Comparison of ENCODE assay signal across 8 cellular contexts in the genomic region with DNA sequence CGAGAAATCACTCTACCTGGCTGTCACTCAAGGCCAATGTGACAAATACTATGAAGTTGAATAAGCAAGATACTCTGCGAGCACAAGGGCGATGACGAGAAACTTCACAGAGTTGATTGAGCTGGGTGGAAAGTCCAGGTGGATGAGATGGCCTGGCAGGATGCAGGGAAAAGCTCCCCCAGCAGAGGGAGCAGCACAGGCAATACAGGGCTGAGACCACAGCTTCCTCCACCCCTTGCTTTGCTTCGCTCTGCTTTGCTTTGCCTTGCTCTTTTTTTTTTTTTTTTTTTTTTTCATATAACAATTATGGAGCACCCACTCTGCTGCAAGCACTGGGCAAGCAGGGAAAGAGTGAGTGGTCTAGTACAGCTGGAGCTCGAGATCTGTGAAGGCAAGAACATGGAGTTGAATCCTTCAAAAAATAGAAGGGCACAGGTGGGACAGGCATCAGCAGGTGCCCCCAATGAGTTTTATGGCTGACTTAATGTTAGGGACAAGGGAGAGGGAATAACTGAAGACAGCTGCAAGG.
DNase-seq lines count a peak whose midpoint lies in the region; ATAC-seq, FAIRE-seq and TF ChIP-seq lines count a peak whose summit lies in the region.

No MANE protein-coding gene starts in this region.

- H3K4me1 Mint-ChIP-seq in CD4-positive, alpha-beta T cell (ENCODE audit: low read depth), result peaks cover 29% of the 10 kb centered on the region
- H3K4me1 Mint-ChIP-seq in activated T-cell treated with anti-CD3 and anti-CD28 coated beads, Interleukin-2, amount 50 U/mL, for 72 hours (ENCODE audit: low read depth), result peaks cover 29% of the 10 kb centered on the region
- H3K4me1 Mint-ChIP-seq in progenitor cell of endocrine pancreas (ENCODE audit: low read depth), result peaks cover 53% of the 10 kb centered on the region

- H3K4me1 ChIP-seq in PC-3 (ENCODE audit: insufficient read depth, low read length), result peaks cover 26% of the 10 kb centered on the region

- H3K79me2 ChIP-seq in PC-3 (ENCODE audit: low read length), result no peaks in the 10 kb centered on the region

- H3K27me3 ChIP-seq in CD4-positive, alpha-beta T cell (ENCODE audit: control insufficient read depth, insufficient read depth, low read length), result no peaks in the 10 kb centered on the region
- H3K27me3 ChIP-seq in PC-3 (ENCODE audit: low read length), result no peaks in the 10 kb centered on the region

- peak overlapping the region; percentile 55 for H3K4me2 ChIP-seq in PC-3 (ENCODE audit: low read length)

- no peaks in the 10 kb centered on the region for H3K36me3 Mint-ChIP-seq in CD4-positive, alpha-beta T cell (ENCODE audit: low read depth)
- H3K36me3 Mint-ChIP-seq in activated T-cell treated with anti-CD3 and anti-CD28 coated beads, Interleukin-2, amount 50 U/mL, for 72 hours (ENCODE audit: insufficient read depth in 2 of 2), result no peaks in the 10 kb centered on the region
- no peaks in the 10 kb centered on the region for H3K36me3 Mint-ChIP-seq in progenitor cell of endocrine pancreas (ENCODE audit: insufficient read depth)

- H2AFZ ChIP-seq in PC-3 (ENCODE audit: low read length), result peak overlapping the region; percentile 12; the same call in 1 of the 2 replicates

- peak overlapping the region; percentile 18 for H3K4me3 Mint-ChIP-seq in CD4-positive, alpha-beta T cell
- peak overlapping the region; percentile 58 to 77 for H3K4me3 Mint-ChIP-seq in activated T-cell treated with anti-CD3 and anti-CD28 coated beads, Interleukin-2, amount 50 U/mL, for 72 hours
- no peak overlapping the region for H3K4me3 Mint-ChIP-seq in progenitor cell of endocrine pancreas (ENCODE audit: low read depth)

- H3K9me3 Mint-ChIP-seq in CD4-positive, alpha-beta T cell, result no peaks in the 10 kb centered on the region
- H3K9me3 Mint-ChIP-seq in activated T-cell treated with anti-CD3 and anti-CD28 coated beads, Interleukin-2, amount 50 U/mL, for 72 hours, result no peaks in the 10 kb centered on the region
- H3K9me3 Mint-ChIP-seq in progenitor cell of endocrine pancreas (ENCODE audit: low read depth), result peaks cover 3% of the 10 kb centered on the region

- H4K20me1 ChIP-seq in PC-3 (ENCODE audit: low read length), result no peaks in the 10 kb centered on the region

- TF ChIP-seq CTCF in CD4-positive, alpha-beta T cell (IDR thresholded peaks at IDR 0.05), result peak; percentile 75
- TF ChIP-seq CTCF in PC-3 (conservative IDR thresholded peaks at IDR 0.05; ENCODE audit: low read depth, low read length) (peak; percentile 100), foreskin fibroblast (IDR thresholded peaks at IDR 0.05; ENCODE audit: low read depth, low read length) (peak; percentile 79), progenitor cell of endocrine pancreas (IDR thresholded peaks at IDR 0.05; ENCODE audit: unreplicated experiment) (peak; percentile 63)

- no peaks in the 10 kb centered on the region for H3K27me3 Mint-ChIP-seq in CD4-positive, alpha-beta T cell
- H3K27me3 Mint-ChIP-seq in activated T-cell treated with anti-CD3 and anti-CD28 coated beads, Interleukin-2, amount 50 U/mL, for 72 hours (ENCODE audit: low read depth), result no peaks in the 10 kb centered on the region
- H3K27me3 Mint-ChIP-seq in progenitor cell of endocrine pancreas, result no peaks in the 10 kb centered on the region

- CTCF ChIA-PET in CD4-positive, alpha-beta T cell (lab: Charles Lee), result interaction anchor here (0.5 to 2.1 kb wide), 13 partner anchors 15 to 494 kb away, joined by 3 to 20 read pairs (median 4); no protein-coding TSS in a partner anchor
- CTCF ChIA-PET in PC-3 (lab: Charles Lee), result interaction anchor here (0.6 to 2.1 kb wide), 23 partner anchors 11 to 640 kb away, joined by 3 to 76 read pairs (median 10); a partner anchor contains a TSS

- POLR2A ChIA-PET in CD4-positive, alpha-beta T cell (lab: Charles Lee), result interaction anchor here (0.6 to 2.0 kb wide), 9 partner anchors 10 to 492 kb away, joined by 3 to 10 read pairs (median 6); a partner anchor contains a TSS
- POLR2A ChIA-PET in PC-3 (lab: Charles Lee; ENCODE audit: unreplicated experiment), result interaction anchor here (0.6 to 1.6 kb wide), 3 partner anchors 69 to 173 kb away, joined by 3 to 16 read pairs (median 4); no protein-coding TSS in a partner anchor

- H3K9me2 ChIP-seq in PC-3 (replicated peaks; ENCODE audit: low read length), result no peaks in the 10 kb centered on the region

- peak; percentile 97 for ATAC-seq in CD4-positive, alpha-beta T cell (ENCODE audit: poor library complexity)
- ATAC-seq in HG03280 (IDR thresholded peaks at IDR 0.05; ENCODE audit: unreplicated experiment) (peak; percentile 82), PC-3 (peak; percentile 83)
- ATAC-seq in activated T-cell treated with anti-CD3 and anti-CD28 coated beads, Interleukin-2, amount 50 U/mL, for 72 hours (replicated peaks in 1 of 2), result peak; percentile 95 to 97

- peak; percentile 45 to 64 (median 54) for DNase-seq in CD4-positive, alpha-beta T cell
- DNase-seq in GM19239 (ENCODE audit: insufficient read length, low spot score) (peak; percentile 27), PC-3 (peak; percentile 98), foreskin fibroblast (peak; percentile 33 to 70), progenitor cell of endocrine pancreas (ENCODE audit: low spot score, unreplicated experiment) (peak; percentile 30), epidermal melanocyte (ENCODE audit: insufficient read length, low spot score) (no peak)
- peak; percentile 72 to 73 for DNase-seq in activated T-cell treated with anti-CD3 and anti-CD28 coated beads, Interleukin-2, amount 50 U/mL, for 72 hours

- H3K27ac ChIP-seq in CD4-positive, alpha-beta T cell (ENCODE audit: low read depth, low read length), result no peak overlapping the region
- H3K27ac ChIP-seq in PC-3 (ENCODE audit: low read length), result peak overlapping the region; percentile 48

- no peaks in the 10 kb centered on the region for H3F3A ChIP-seq in PC-3 (ENCODE audit: low read length, unreplicated experiment)

- no TSS peak for BruUV-seq in PC-3 (replicated peaks; lab: Mats Ljungman, UMichigan)

- H3K9ac ChIP-seq in PC-3 (ENCODE audit: low read length), result no peak overlapping the region

- peak; percentile 84 for FAIRE-seq in GM19239 (lab: Jason Lieb, UNC)

- H3K4me3 ChIP-seq in PC-3 (ENCODE audit: low read length) (no peak overlapping the region), foreskin fibroblast (ENCODE audit: low read depth in 1 of 2, low read length in 2 of 2) (no peak overlapping the region)

- H3K9me3 ChIP-seq in CD4-positive, alpha-beta T cell (ENCODE audit: control insufficient read depth, low read length), result no peaks in the 10 kb centered on the region
- no peaks in the 10 kb centered on the region for H3K9me3 ChIP-seq in PC-3 (ENCODE audit: low read length)

- H3K36me3 ChIP-seq in PC-3 (ENCODE audit: low read depth, low read length), result no peaks in the 10 kb centered on the region

- H3K27ac Mint-ChIP-seq in CD4-positive, alpha-beta T cell, result no peak overlapping the region
- H3K27ac Mint-ChIP-seq in activated T-cell treated with anti-CD3 and anti-CD28 coated beads, Interleukin-2, amount 50 U/mL, for 72 hours, result peak overlapping the region; percentile 96
- H3K27ac Mint-ChIP-seq in progenitor cell of endocrine pancreas, result peak overlapping the region; percentile 60

- intact Hi-C loops in CD4-positive, alpha-beta T cell (cut with DNase I, micrococcal nuclease), result loop anchor here (2.0 to 5.0 kb wide), 6 partner anchors 66 to 496 kb away; a partner anchor contains a TSS
- intact Hi-C loops in PC-3 (cut with micrococcal nuclease), result loop anchor here (1.0 to 10.0 kb wide), 6 partner anchors 68 to 634 kb away; no protein-coding TSS in a partner anchor
